In the genomic region with DNA sequence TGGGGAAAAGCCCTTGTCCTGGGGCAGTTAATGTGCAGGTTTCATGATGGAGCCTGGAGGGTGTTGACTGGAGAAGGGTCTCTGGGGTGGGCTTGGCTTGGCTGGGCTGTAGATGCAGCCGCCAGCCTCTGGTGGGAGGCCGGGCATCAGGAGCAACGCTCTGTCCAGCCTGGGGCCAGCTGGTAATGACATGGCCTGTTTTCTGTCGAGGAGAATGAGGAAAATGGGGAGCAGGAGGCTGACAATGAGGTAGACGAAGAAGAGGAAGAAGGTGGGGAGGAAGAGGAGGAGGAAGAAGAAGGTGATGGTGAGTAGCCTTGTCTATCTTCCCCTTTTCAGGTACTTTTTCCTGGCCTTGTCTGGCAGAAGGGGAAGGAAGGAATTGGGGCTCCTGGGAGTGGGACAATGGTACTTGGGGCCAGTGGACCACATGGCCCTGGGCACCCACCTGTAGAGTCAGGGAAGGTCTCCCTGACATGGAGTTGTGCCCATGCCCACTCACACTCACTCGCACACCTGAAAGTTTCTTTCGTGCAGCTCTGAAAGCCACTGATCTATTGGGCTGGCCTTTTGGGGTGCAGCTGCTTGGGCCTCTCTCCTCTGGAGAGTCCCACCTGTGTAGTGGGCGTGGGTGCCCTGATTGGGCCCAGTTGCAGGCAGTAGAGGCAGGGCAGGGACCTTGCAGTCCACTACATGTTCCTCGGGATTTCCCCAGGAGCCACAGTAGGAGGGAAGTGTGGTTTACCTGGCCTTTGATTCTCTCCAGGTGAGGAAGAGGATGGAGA, we compare ENCODE assay signal across 8 cellular contexts. TPM values are rescaled to one million over a fixed set of nuclear protein-coding genes. Genes with fewer than 3 reads are reported as not detected.
DNase-seq lines count a peak whose midpoint lies in the region; ATAC-seq, FAIRE-seq and TF ChIP-seq lines count a peak whose summit lies in the region.

No MANE protein-coding gene starts in this region.

- peak overlapping the region; percentile 92 for H3K4me3 Mint-ChIP-seq in activated CD4-positive, alpha-beta T cell treated with anti-CD3 and anti-CD28 coated beads, Interleukin-2, amount 10 ng/mL, durations not matched to agents 24 days and 14 days

- TF ChIP-seq RAD21 in HepG2 (CRISPR knock-in tag; IDR thresholded peaks at IDR 0.05), result no peak

- CTCF ChIA-PET in HepG2 (lab: Yijun Ruan, JAX; ENCODE audit: low intra/inter-chr PET ratio, low total read pairs), result interaction anchor here (1.4 to 5.5 kb wide), 3 partner anchors 26 to 35 kb away, joined by 3 to 59 read pairs (median 5); no protein-coding TSS in a partner anchor

- H3K36me3 ChIP-seq in HepG2 (replicated peaks in 1 of 2; ENCODE audit: control insufficient read depth in 1 of 2, insufficient read depth in 2 of 2, low read length in 2 of 2) (peaks cover 15 to 17% of the 10 kb centered on the region in 2 experiments), thoracic aorta (peaks cover 9% of the 10 kb centered on the region)

- H3K9me3 Mint-ChIP-seq in activated CD4-positive, alpha-beta T cell treated with anti-CD3 and anti-CD28 coated beads, Interleukin-2, amount 10 ng/mL, durations not matched to agents 24 days and 14 days, result no peaks in the 10 kb centered on the region

- FAIRE-seq in HepG2 (lab: Jason Lieb, UNC), result no peak

- H3K4me2 ChIP-seq in HepG2 (ENCODE audit: low read depth, low read length), result peak overlapping the region; percentile 92

- peak overlapping the region; percentile 99 for H3K27ac Mint-ChIP-seq in activated CD4-positive, alpha-beta T cell treated with anti-CD3 and anti-CD28 coated beads, Interleukin-2, amount 10 ng/mL, durations not matched to agents 24 days and 14 days

- peak in 1 of 2 experiments; percentile 30; a peak in 1 of 4 replicates for TF ChIP-seq POLR2A in HepG2 (IDR thresholded peaks at IDR 0.05; ENCODE audit: insufficient read depth in 1 of 2, low read depth in 2 of 2, low read length in 2 of 2)

- H3K27ac ChIP-seq in angular gyrus (ENCODE audit: low read depth, low read length), result peak overlapping the region; percentile 51
- peak overlapping the region; percentile 53 for H3K27ac ChIP-seq in HepG2 (ENCODE audit: extremely low read length, insufficient read depth, low read length)
- peak overlapping the region; percentile 83 to 96 for H3K27ac ChIP-seq in thoracic aorta

- H3K9ac ChIP-seq in HepG2 (ENCODE audit: insufficient read depth, low read depth, low read length), result peak overlapping the region; percentile 84

- no TSS peak for BruUV-seq in HepG2 (replicated peaks; lab: Mats Ljungman, UMichigan)

- H3K36me3 Mint-ChIP-seq in activated CD4-positive, alpha-beta T cell treated with anti-CD3 and anti-CD28 coated beads, Interleukin-2, amount 10 ng/mL, durations not matched to agents 24 days and 14 days (ENCODE audit: low read depth), result peaks cover 46% of the 10 kb centered on the region

- H2AFZ ChIP-seq in HepG2 (ENCODE audit: low read length), result no peak overlapping the region

- H4K20me1 ChIP-seq in HepG2 (ENCODE audit: insufficient read depth, low read length), result peaks cover 39% of the 10 kb centered on the region

- H3K4me3 ChIP-seq in HepG2 (replicated peaks in 1 of 3; ENCODE audit: insufficient read depth in 1 of 3, low read depth in 2 of 3, low read length in 3 of 3) (peak overlapping the region; percentile 83 to 93 (median 89)), thoracic aorta (peak overlapping the region; percentile 92)

- POLR2A ChIA-PET in HepG2 (lab: Yijun Ruan, JAX), result interaction anchor here (0.8 to 1.2 kb wide), 2 partner anchors 30 to 34 kb away, joined by 3 to 8 read pairs; no protein-coding TSS in a partner anchor

- peaks cover 1% of the 10 kb centered on the region for H3K27me3 Mint-ChIP-seq in activated CD4-positive, alpha-beta T cell treated with anti-CD3 and anti-CD28 coated beads, Interleukin-2, amount 10 ng/mL, durations not matched to agents 24 days and 14 days

- ATAC-seq in HepG2, result no peak
- no peak for ATAC-seq in thoracic aorta (ENCODE audit: insufficient number of reproducible peaks, low FRiP score, low read depth)
- no peak for ATAC-seq in GM21737 (IDR thresholded peaks at IDR 0.05; ENCODE audit: unreplicated experiment)

- in situ Hi-C loops in HepG2 (cut with HindIII; ENCODE audit: extremely low pct_ligation_motif_present, low pct_unique_long_range_greater_than_20kb), result loop anchor here (5.0 kb wide), 2 partner anchors 35 to 100 kb away; no protein-coding TSS in a partner anchor

- intact Hi-C loops in activated CD4-positive, alpha-beta T cell treated with anti-CD3 and anti-CD28 coated beads, Interleukin-2, amount 10 ng/mL, durations not matched to agents 24 days and 14 days (cut with micrococcal nuclease), result no loop called here
- intact Hi-C loops in HepG2 (cut with micrococcal nuclease; ENCODE audit: unreplicated experiment), result loop anchor here (5.0 kb wide), 1 partner anchor 250 kb away; the partner anchor contains the start of gene NCL

- WGBS in HepG2 (ENCODE audit: low lambda C conversion rate), result 69% methylated on average over 9 of the region's 9 CpGs

- H3K9me3 ChIP-seq in HepG2 (ENCODE audit: low read length) (no peaks in the 10 kb centered on the region), thoracic aorta (no peaks in the 10 kb centered on the region)

- peaks cover 25% of the 10 kb centered on the region for H3K4me1 Mint-ChIP-seq in activated CD4-positive, alpha-beta T cell treated with anti-CD3 and anti-CD28 coated beads, Interleukin-2, amount 10 ng/mL, durations not matched to agents 24 days and 14 days

- TF ChIP-seq EP300 in HepG2 (IDR thresholded peaks at IDR 0.05; ENCODE audit: low read depth in 2 of 2, low read length in 2 of 2), result no peak
- no peak for TF ChIP-seq EP300 in HepG2 (CRISPR knock-in tag; IDR thresholded peaks at IDR 0.05; ENCODE audit: borderline replicate concordance)

- H3K79me2 ChIP-seq in HepG2 (ENCODE audit: insufficient read depth, low read length), result peaks cover 41% of the 10 kb centered on the region

- H3K27me3 ChIP-seq in HepG2 (ENCODE audit: control insufficient read depth in 1 of 2, insufficient read depth in 2 of 2, low read length in 2 of 2) (no peaks in the 10 kb centered on the region), thoracic aorta (replicated peaks; ENCODE audit: insufficient read depth) (no peaks in the 10 kb centered on the region)

- peak; percentile 78 for DNase-seq in activated CD4-positive, alpha-beta T cell treated with anti-CD3 and anti-CD28 coated beads, Interleukin-2, amount 10 ng/mL, durations not matched to agents 24 days and 14 days
- no peak for DNase-seq in activated CD4-positive, alpha-beta T cell treated with anti-CD3 and anti-CD28 coated beads for 1 hour
- DNase-seq in HepG2 (ENCODE audit: low spot score) (no peak), thoracic aorta (ENCODE audit: low spot score) (no peak), CD1c-positive myeloid dendritic cell (ENCODE audit: extremely low spot score) (no peak), NCI-H774 (lab: John Stamatoyannopoulos, UW) (no peak)

- H3K4me1 ChIP-seq in HepG2 (ENCODE audit: insufficient read depth, low read length) (peaks cover 60% of the 10 kb centered on the region), thoracic aorta (ENCODE audit: control insufficient read depth in 1 of 2, low read depth in 2 of 2) (peaks cover 18 to 60% of the 10 kb centered on the region in 2 donors)

- TF ChIP-seq CTCF in HepG2 (CRISPR knock-in tag; IDR thresholded peaks at IDR 0.05) (no peak), thoracic aorta (IDR thresholded peaks at IDR 0.05) (no peak)

TF ChIP-seq in HepG2, 621 proteins besides CTCF, POLR2A, EP300 and RAD21 (continues in another document):
- TF ChIP-seq ZBTB38 (CRISPR knock-in tag; IDR thresholded peaks at IDR 0.05) (peak; percentile 41; the same call in 1 of the 2 replicates), AKAP8 (CRISPR knock-in tag; IDR thresholded peaks at IDR 0.05) (peak; percentile 93), NFKB2 (CRISPR knock-in tag; IDR thresholded peaks at IDR 0.05; ENCODE audit: borderline replicate concordance) (0 out of 2 replicates have a peak, but pooled peaks have one; percentile 30)

RNA-seq across cellular contexts. Expression of gene PTMA, which starts 3.5 kb away (rescaled TPM):
- total RNA-seq in activated CD4-positive, alpha-beta T cell treated with anti-CD3 and anti-CD28 coated beads, Interleukin-2, amount 10 ng/mL, durations not matched to agents 24 days and 14 days, result 2,376 and 2,379 TPM in 2 replicates
- total RNA-seq in HepG2 (2016; rRNA removed; fragmentation: Illumina TruSeq; extraction: Trizol) (1,086 and 1,212 TPM in 2 replicates), thoracic aorta (1,000 to 10,000 TPM in 1 of 2 donors, 100 to 1,000 TPM in 1; 700 to 1,022 TPM)
- total RNA-seq in HepG2 (2016; cell fraction: cytosol; rRNA removed; fragmentation: Illumina TruSeq; extraction: Trizol; ENCODE audit: low read depth), result 383 and 429 TPM in 2 replicates
- total RNA-seq in HepG2 (2016; cell fraction: insoluble cytoplasmic fraction; rRNA removed; fragmentation: Illumina TruSeq; extraction: Trizol), result 1,123 and 1,183 TPM in 2 replicates
- 561 and 605 TPM in 2 replicates for total RNA-seq in HepG2 (2016; cell fraction: membrane; rRNA removed; fragmentation: Illumina TruSeq; extraction: Trizol)
- 429 and 440 TPM in 2 replicates for total RNA-seq in HepG2 (2016; cell fraction: nucleus; rRNA removed; fragmentation: Illumina TruSeq; extraction: Trizol)
- polyA plus RNA-seq in HepG2 (2011; rRNA removed), result 174 and 190 TPM in 2 replicates
- 192 and 196 TPM in 2 replicates for polyA plus RNA-seq in HepG2 (2011; cell fraction: cytosol; rRNA removed)
- 112 and 149 TPM in 2 replicates for polyA plus RNA-seq in HepG2 (2011; cell fraction: nucleus; rRNA removed)
- polyA plus RNA-seq in HepG2 (2012), result 399 and 565 TPM in 2 replicates
- polyA plus RNA-seq in HepG2 (2016; cell fraction: cytosol; fragmentation: Illumina TruSeq; extraction: Trizol; ENCODE audit: low read depth), result 460 and 492 TPM in 2 replicates
- 2,053 and 2,108 TPM in 2 replicates for polyA plus RNA-seq in HepG2 (2016; cell fraction: insoluble cytoplasmic fraction; fragmentation: Illumina TruSeq; extraction: Trizol; ENCODE audit: low read depth)
- 673 and 705 TPM in 2 replicates for polyA plus RNA-seq in HepG2 (2016; cell fraction: membrane; fragmentation: Illumina TruSeq; extraction: Trizol; ENCODE audit: low read depth)
- polyA plus RNA-seq in HepG2 (2016; cell fraction: nucleus; fragmentation: Illumina TruSeq; extraction: Trizol; ENCODE audit: insufficient read depth, low read depth), result 1,089 and 1,130 TPM in 2 replicates
- polyA minus RNA-seq in HepG2 (2011; rRNA and poly(A)+ RNA removed; ENCODE audit: low replicate concordance), result 146 and 188 TPM in 2 replicates
- polyA minus RNA-seq in HepG2 (2011; cell fraction: cytosol; rRNA and poly(A)+ RNA removed), result 210 and 216 TPM in 2 replicates
- polyA minus RNA-seq in HepG2 (2011; cell fraction: nucleus; rRNA and poly(A)+ RNA removed), result 83.7 and 96.4 TPM in 2 replicates
